Comparison of ENCODE assay signal across 28 cellular contexts in genomic region chr4:139865537-139865936, GRCh38.
"Had no signal": no experiment of that assay in that cellular context is flagged by ENCODE, and none has a peak within 500 bp of the region (broad histone marks: within the 10 kb centered on the region; RNA-seq: fewer than 3 reads in every experiment).

No MANE protein-coding gene starts in this region.

- H3K4me3 ChIP-seq: heart left ventricle, left ventricle myocardium inferior, lung, mucosa of descending colon, ovary, prostate gland, skin epidermis, suprapubic skin, thoracic aorta, tibial artery, upper lobe of left lung, vagina had no signal

- H3K9me3 Mint-ChIP-seq: immature natural killer cell; naive thymus-derived CD4-positive, alpha-beta T cell; natural killer cell treated with Interleukin-12 subunit alpha and Interleukin-12 subunit beta and Interleukin-15 and Interleukin-18, amount 100 ng/mL, for 72 hours; neural crest cell; stimulated activated effector memory CD8-positive, alpha-beta T cell treated with anti-CD3 and anti-CD28 coated beads, Interleukin-12 subunit alpha, Interleukin-12 subunit beta, amount 100 ng/mL, for 72 hours; stimulated activated naive CD8-positive, alpha-beta T cell treated with anti-CD3 and anti-CD28 coated beads, Interleukin-15, Interleukin-2, amounts not matched to agents 100 ng/mL and 50 ng/mL, for 24 hours had no signal

- ATAC-seq: heart left ventricle; naive thymus-derived CD4-positive, alpha-beta T cell; natural killer cell treated with Interleukin-12 subunit alpha and Interleukin-12 subunit beta and Interleukin-15 and Interleukin-18, amount 100 ng/mL, for 72 hours; right cardiac atrium; stimulated activated effector memory CD8-positive, alpha-beta T cell treated with anti-CD3 and anti-CD28 coated beads, Interleukin-12 subunit alpha, Interleukin-12 subunit beta, amount 100 ng/mL, for 72 hours had no signal

- H3K4me3 Mint-ChIP-seq: immature natural killer cell; naive thymus-derived CD4-positive, alpha-beta T cell; natural killer cell treated with Interleukin-12 subunit alpha and Interleukin-12 subunit beta and Interleukin-15 and Interleukin-18, amount 100 ng/mL, for 72 hours; stimulated activated effector memory CD8-positive, alpha-beta T cell treated with anti-CD3 and anti-CD28 coated beads, Interleukin-12 subunit alpha, Interleukin-12 subunit beta, amount 100 ng/mL, for 72 hours; stimulated activated naive CD8-positive, alpha-beta T cell treated with anti-CD3 and anti-CD28 coated beads, Interleukin-15, Interleukin-2, amounts not matched to agents 100 ng/mL and 50 ng/mL, for 24 hours had no signal

- H3K36me3 Mint-ChIP-seq: natural killer cell treated with Interleukin-12 subunit alpha and Interleukin-12 subunit beta and Interleukin-15 and Interleukin-18, amount 100 ng/mL, for 72 hours; stimulated activated effector memory CD8-positive, alpha-beta T cell treated with anti-CD3 and anti-CD28 coated beads, Interleukin-12 subunit alpha, Interleukin-12 subunit beta, amount 100 ng/mL, for 72 hours had no signal

- H3K4me1 Mint-ChIP-seq: immature natural killer cell; naive thymus-derived CD4-positive, alpha-beta T cell had no signal

- DNase-seq: heart left ventricle; hypothalamus; immature natural killer cell; kidney; left colon; left ventricle myocardium inferior; midbrain; mucosa of descending colon; naive thymus-derived CD4-positive, alpha-beta T cell; ovary; right cardiac atrium; stimulated activated CD4-positive, alpha-beta T cell treated with anti-CD3 and anti-CD28 coated beads, Interleukin-12 subunit alpha, Interleukin-12 subunit beta, amount 100 ng/mL, for 4 hours; stimulated activated CD4-positive, alpha-beta T cell treated with anti-CD3 and anti-CD28 coated beads, Interleukin-15, amount 100 ng/mL, for 24 hours; stimulated activated CD4-positive, alpha-beta T cell treated with anti-CD3 and anti-CD28 coated beads, Interleukin-2, amount 100 ng/mL, for 24 hours; stimulated activated CD4-positive, alpha-beta T cell treated with anti-CD3 and anti-CD28 coated beads, Interleukin-4, amount 100 ng/mL, for 1 hour; stimulated activated naive CD4-positive, alpha-beta T cell; tibial artery; upper lobe of left lung had no signal

- H3K27ac ChIP-seq: heart left ventricle, left ventricle myocardium inferior, prostate gland, skin epidermis, suprapubic skin, thoracic aorta, tibial artery, vagina had no signal

- H3K27me3 ChIP-seq: heart left ventricle, ovary, suprapubic skin, tibial artery, upper lobe of left lung, vagina had no signal

- H3K9me3 ChIP-seq: heart left ventricle, left ventricle myocardium inferior, mucosa of descending colon, ovary, prostate gland, suprapubic skin, thoracic aorta, tibial artery, upper lobe of left lung, vagina had no signal

- FAIRE-seq: kidney had no signal

- H3K27ac Mint-ChIP-seq: natural killer cell treated with Interleukin-12 subunit alpha and Interleukin-12 subunit beta and Interleukin-15 and Interleukin-18, amount 100 ng/mL, for 72 hours; stimulated activated effector memory CD8-positive, alpha-beta T cell treated with anti-CD3 and anti-CD28 coated beads, Interleukin-12 subunit alpha, Interleukin-12 subunit beta, amount 100 ng/mL, for 72 hours; stimulated activated naive CD8-positive, alpha-beta T cell treated with anti-CD3 and anti-CD28 coated beads, Interleukin-15, Interleukin-2, amounts not matched to agents 100 ng/mL and 50 ng/mL, for 24 hours had no signal

- H3K4me1 ChIP-seq: heart left ventricle, left ventricle myocardium inferior, prostate gland, suprapubic skin, tibial artery, upper lobe of left lung, vagina had no signal

- H3K36me3 ChIP-seq: heart left ventricle, left ventricle myocardium inferior, ovary, prostate gland, suprapubic skin, thoracic aorta, tibial artery, upper lobe of left lung, vagina had no signal
